ENCODE assay signal across 26 cellular contexts in genomic region chr16:8417145-8417544, GRCh38.
"Had no signal": no experiment of that assay in that cellular context is flagged by ENCODE, and none has a peak within 500 bp of the region (broad histone marks: within the 10 kb centered on the region; RNA-seq: fewer than 3 reads in every experiment).

No MANE protein-coding gene starts in this region.

- DNase-seq: stimulated activated CD4-positive, alpha-beta T cell treated with anti-CD3 and anti-CD28 coated beads, Interleukin-2, amount 100 ng/mL, for 48 hours; stimulated activated CD4-positive, alpha-beta T cell treated with anti-CD3 and anti-CD28 coated beads, Interleukin-4, amount 100 ng/mL, for 1 hour; stimulated activated CD4-positive, alpha-beta T cell treated with anti-CD3 and anti-CD28 coated beads, Interleukin-4, amount 100 ng/mL, for 24 hours; stimulated activated CD4-positive, alpha-beta T cell treated with anti-CD3 and anti-CD28 coated beads, Interleukin-4, amount 100 ng/mL, for 4 hours; stimulated activated CD8-positive, alpha-beta memory T cell treated with anti-CD3 and anti-CD28 coated beads, Interleukin-4, amount 100 ng/mL, for 48 hours; stimulated activated naive B cell treated with anti-CD40 and anti-IgM and Interleukin-4, amounts not matched to agents 10 μg/mL and 1 μg/mL and 100 μg/mL, for 72 hours; stimulated activated naive CD4-positive, alpha-beta T cell; stimulated activated naive CD4-positive, alpha-beta T cell treated with Interleukin-2 at 50 U/mL for 16 hours; stimulated activated naive CD8-positive, alpha-beta T cell treated with anti-CD3 and anti-CD28 coated beads, Interleukin-15, amount 100 ng/mL, for 72 hours; stimulated activated naive CD8-positive, alpha-beta T cell treated with anti-CD3 and anti-CD28 coated beads, Interleukin-15, Interleukin-2, amounts not matched to agents 100 U/mL and 50 U/mL, for 24 hours; stomach; substantia nigra; testis; thyroid gland; tibial artery; transverse colon; trophoblast cell; upper lobe of left lung; upper lobe of right lung; uterus had no signal

- H3K9me3 ChIP-seq: stomach, suprapubic skin, testis, thoracic aorta, thyroid gland, transverse colon, upper lobe of left lung, upper lobe of right lung, uterus, vagina had no signal

- H3K27ac ChIP-seq: stomach, suprapubic skin, testis, thoracic aorta, thyroid gland, tibial artery, tibial nerve, transverse colon, upper lobe of left lung, upper lobe of right lung, uterus, vagina had no signal

- ATAC-seq: stimulated activated effector memory CD8-positive, alpha-beta T cell treated with anti-CD3 and anti-CD28 coated beads, Interleukin-12 subunit alpha, Interleukin-12 subunit beta, amount 100 ng/mL, for 72 hours; stimulated activated memory B cell treated with anti-CD40 and anti-IgM and Interleukin-4, amounts not matched to agents 10 μg/mL and 1 μg/mL and 100 μg/mL, for 72 hours; stimulated activated naive B cell treated with anti-CD40 and anti-IgM and Interleukin-4, amounts not matched to agents 10 μg/mL and 1 μg/mL and 100 μg/mL, for 72 hours; stimulated activated naive CD8-positive, alpha-beta T cell treated with anti-CD3 and anti-CD28 coated beads, Interleukin-15, amount 100 ng/mL, for 72 hours; stimulated activated naive CD8-positive, alpha-beta T cell treated with anti-CD3 and anti-CD28 coated beads, Interleukin-15, Interleukin-2, amounts not matched to agents 100 U/mL and 50 U/mL, for 24 hours; upper lobe of right lung had no signal

- H3K27me3 ChIP-seq: stomach, suprapubic skin, testis, thyroid gland, tibial artery, tibial nerve, transverse colon, upper lobe of left lung, upper lobe of right lung, uterus, vagina had no signal

- H3K4me3 ChIP-seq: stomach, suprapubic skin, testis, thoracic aorta, thyroid gland, tibial artery, tibial nerve, transverse colon, upper lobe of left lung, upper lobe of right lung, uterus, vagina had no signal

- H3K4me1 ChIP-seq: stomach, suprapubic skin, testis, thyroid gland, tibial artery, tibial nerve, transverse colon, upper lobe of left lung, upper lobe of right lung, uterus, vagina had no signal

- H3K36me3 ChIP-seq: stomach, suprapubic skin, thoracic aorta, thyroid gland, tibial artery, tibial nerve, transverse colon, upper lobe of left lung, upper lobe of right lung, uterus, vagina had no signal
